ENCODE assay signal across 8 cellular contexts in the genomic region with DNA sequence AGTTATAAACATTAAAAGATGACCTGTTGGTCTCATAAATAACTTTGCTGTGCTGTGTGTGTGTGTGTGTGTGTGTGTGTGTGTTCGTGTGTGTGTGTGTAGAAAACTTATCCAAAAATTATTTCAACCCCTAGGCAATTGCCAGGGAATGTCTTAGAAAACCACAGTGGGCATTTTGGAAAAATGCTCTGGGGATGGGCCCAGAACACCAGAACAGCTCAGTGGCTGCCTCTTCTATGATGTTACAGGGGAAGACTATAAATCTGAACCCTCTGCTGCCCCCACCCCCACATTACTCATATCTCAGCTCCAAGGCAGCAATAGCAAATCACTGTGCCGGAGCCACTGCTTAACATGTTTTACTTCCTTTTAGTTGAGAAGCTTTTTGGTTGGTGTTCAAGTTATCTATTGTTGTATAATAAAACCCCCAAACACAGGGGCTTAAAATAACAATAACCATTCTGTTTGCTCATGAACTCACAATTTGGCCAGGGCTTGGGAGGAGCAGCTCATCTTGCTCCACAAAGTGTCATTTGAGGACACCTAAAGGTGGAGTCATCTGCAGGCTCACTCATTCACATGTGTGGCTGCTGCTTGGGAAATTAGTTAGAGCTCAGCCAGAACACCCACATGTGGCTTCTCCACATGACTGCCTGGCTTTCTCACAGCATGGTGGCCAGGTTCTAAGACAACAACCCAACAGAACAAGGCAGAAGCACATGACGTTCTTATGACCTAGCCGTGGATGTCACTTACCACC. TPM values are rescaled to one million over a fixed set of nuclear protein-coding genes. Genes with fewer than 3 reads are reported as not detected.
A peak's percentile ranks its signal among the peaks of the same experiment; 100 is the strongest.
DNase-seq lines count a peak whose midpoint lies in the region; ATAC-seq, FAIRE-seq and TF ChIP-seq lines count a peak whose summit lies in the region.

No MANE protein-coding gene starts in this region.

- H3K27me3 ChIP-seq in Peyer's patch: no peaks in the 10 kb centered on the region

- TF ChIP-seq CTCF in fibroblast of pulmonary artery (IDR thresholded peaks at IDR 0.05; ENCODE audit: low read length, missing control alignments) (no peak), Peyer's patch (IDR thresholded peaks at IDR 0.05) (no peak)

- no peak overlapping the region for H3K4me3 ChIP-seq in fibroblast of pulmonary artery (replicated peaks; ENCODE audit: low read depth, low read length)
- no peak overlapping the region for H3K4me3 ChIP-seq in Peyer's patch

- no peaks in the 10 kb centered on the region for H3K36me3 ChIP-seq in Peyer's patch

- peak overlapping the region in 1 of 4 donors; percentile 18 for H3K27ac ChIP-seq in Peyer's patch

- H3K4me1 ChIP-seq in Peyer's patch: no peaks in the 10 kb centered on the region

- no peaks in the 10 kb centered on the region for H3K9me3 ChIP-seq in Peyer's patch

- no peak for FAIRE-seq in GM12892 (lab: Jason Lieb, UNC)

- no peak for TF ChIP-seq POLR2A in GM12892 (IDR thresholded peaks at IDR 0.05; ENCODE audit: low read depth, low read length)
- no peak for TF ChIP-seq POLR2A in Peyer's patch (IDR thresholded peaks at IDR 0.05)

- DNase-seq in stimulated activated CD4-positive, alpha-beta T cell treated with anti-CD3 and anti-CD28 coated beads, Interleukin-15, amount 100 ng/mL, for 48 hours (ENCODE audit: low read depth in 2 of 2): peak; percentile 1 to 10
- DNase-seq in stimulated activated CD4-positive, alpha-beta T cell treated with anti-CD3 and anti-CD28 coated beads, Interleukin-15, amount 100 ng/mL, for 24 hours: no peak
- DNase-seq in NCI-H69 (lab: John Stamatoyannopoulos, UW): peak; percentile 41
- DNase-seq in fibroblast of pulmonary artery (ENCODE audit: low read depth): peak; percentile 96
- DNase-seq in COLO668 (lab: John Stamatoyannopoulos, UW; ENCODE audit: unreplicated experiment): no peak
- no peak for DNase-seq in GM12892 (ENCODE audit: insufficient read length)
- DNase-seq in Peyer's patch: no peak

- ATAC-seq in HG02571 (IDR thresholded peaks at IDR 0.05; ENCODE audit: unreplicated experiment): no peak

RNA-seq across cellular contexts. Expression of gene ACTBL2, which starts 40.4 kb away (rescaled TPM):
- polyA plus RNA-seq in GM12892 (2012; ENCODE audit: missing spikeins): not detected
- total RNA-seq in Peyer's patch: not detected

Comparison
In these comparisons a context has a peak if more than half of its experiments do, and no peak if none do; other contexts are left out.
1. DNase-seq: peak in stimulated activated CD4-positive, alpha-beta T cell treated with anti-CD3 and anti-CD28 coated beads, Interleukin-15, amount 100 ng/mL, for 48 hours (2 of 2), NCI-H69 (single experiment) and fibroblast of pulmonary artery (single experiment); none in stimulated activated CD4-positive, alpha-beta T cell treated with anti-CD3 and anti-CD28 coated beads, Interleukin-15, amount 100 ng/mL, for 24 hours (single experiment), COLO668 (single experiment), GM12892 (single experiment) and Peyer's patch (0 of 3).